23 cellular contexts compared by ENCODE assay signal in genomic region chr10:90088008-90088322, GRCh38.
"Had no signal": no experiment of that assay in that cellular context is flagged by ENCODE, and none has a peak within 500 bp of the region (broad histone marks: within the 10 kb centered on the region; RNA-seq: fewer than 3 reads in every experiment).

No MANE protein-coding gene starts in this region.

- H3K4me3 Mint-ChIP-seq: activated CD4-positive, alpha-beta memory T cell treated with anti-CD3 and anti-CD28 coated beads for 36 hours; activated CD4-positive, alpha-beta T cell treated with anti-CD3 and anti-CD28 coated beads, Interleukin-2, amount 10 ng/mL, durations not matched to agents 7 days and 5 days; activated naive CD8-positive, alpha-beta T cell treated with anti-CD3 and anti-CD28 coated beads, Interleukin-2, amount 10 ng/mL, durations not matched to agents 7 days and 5 days; activated T-cell treated with anti-CD3 and anti-CD28 coated beads, Interleukin-2, amount 50 U/mL, for 72 hours; T-helper 17 cell had no signal

- H3K27me3 ChIP-seq: adrenal gland, breast epithelium had no signal

- H3K27ac Mint-ChIP-seq: activated CD4-positive, alpha-beta memory T cell treated with anti-CD3 and anti-CD28 coated beads for 36 hours; activated CD4-positive, alpha-beta T cell treated with anti-CD3 and anti-CD28 coated beads, Interleukin-2, amount 10 ng/mL, durations not matched to agents 7 days and 5 days; activated naive CD8-positive, alpha-beta T cell treated with anti-CD3 and anti-CD28 coated beads, Interleukin-2, amount 10 ng/mL, durations not matched to agents 7 days and 5 days; activated T-cell treated with anti-CD3 and anti-CD28 coated beads, Interleukin-2, amount 50 U/mL, for 72 hours; T-helper 17 cell had no signal

- H3K9me3 Mint-ChIP-seq: activated CD4-positive, alpha-beta memory T cell treated with anti-CD3 and anti-CD28 coated beads for 36 hours; activated CD4-positive, alpha-beta T cell treated with anti-CD3 and anti-CD28 coated beads, Interleukin-2, amount 10 ng/mL, durations not matched to agents 7 days and 5 days; activated naive CD8-positive, alpha-beta T cell treated with anti-CD3 and anti-CD28 coated beads, Interleukin-2, amount 10 ng/mL, durations not matched to agents 7 days and 5 days; activated T-cell treated with anti-CD3 and anti-CD28 coated beads, Interleukin-2, amount 50 U/mL, for 72 hours had no signal

- ATAC-seq: K562, T-helper 17 cell had no signal

- H3K36me3 ChIP-seq: adrenal gland, breast epithelium had no signal

- H3K4me1 Mint-ChIP-seq: activated CD4-positive, alpha-beta T cell treated with anti-CD3 and anti-CD28 coated beads, Interleukin-2, amount 10 ng/mL, durations not matched to agents 7 days and 5 days; T-helper 17 cell had no signal

- DNase-seq: activated CD4-positive, alpha-beta T cell treated with anti-CD3 and anti-CD28 coated beads, Interleukin-2, amount 10 ng/mL, durations not matched to agents 7 days and 5 days; activated CD4-positive, CD25-positive, alpha-beta regulatory T cell; activated CD8-positive, alpha-beta memory T cell treated with anti-CD3 and anti-CD28 coated beads for 24 hours; activated naive CD4-positive, alpha-beta T cell treated with anti-CD3 and anti-CD28 coated beads, Interleukin-2, amount 50 U/mL, for 16 hours; activated naive CD8-positive, alpha-beta T cell treated with anti-CD3 and anti-CD28 coated beads, Interleukin-2, amount 10 ng/mL, durations not matched to agents 7 days and 5 days; adrenal gland; anterior cingulate cortex; caudate nucleus; Karpas-422; NCI-H1930; NCI-H2107; NCI-H345; NCI-H510A; NCI-H82; PC-9; SIG-M5; T-helper 17 cell; T-helper 9 cell had no signal

- H3K4me1 ChIP-seq: adrenal gland, breast epithelium had no signal

- H3K4me2 ChIP-seq: PC-9 had no signal

- H3K36me3 Mint-ChIP-seq: activated CD4-positive, alpha-beta memory T cell treated with anti-CD3 and anti-CD28 coated beads for 36 hours; activated naive CD8-positive, alpha-beta T cell treated with anti-CD3 and anti-CD28 coated beads, Interleukin-2, amount 10 ng/mL, durations not matched to agents 7 days and 5 days had no signal

- H3K9me3 ChIP-seq: adrenal gland, breast epithelium had no signal

- H3K27me3 Mint-ChIP-seq: activated CD4-positive, alpha-beta memory T cell treated with anti-CD3 and anti-CD28 coated beads for 36 hours; activated CD4-positive, alpha-beta T cell treated with anti-CD3 and anti-CD28 coated beads, Interleukin-2, amount 10 ng/mL, durations not matched to agents 7 days and 5 days; T-helper 17 cell had no signal

- H3K27ac ChIP-seq: adrenal gland, breast epithelium, PC-9, VCaP had no signal

- H2AFZ ChIP-seq: PC-9 had no signal

- H3K4me3 ChIP-seq: adrenal gland, breast epithelium, K562, PC-9 had no signal
